Comparison of ENCODE assay signal across 24 cellular contexts in the genomic region with DNA sequence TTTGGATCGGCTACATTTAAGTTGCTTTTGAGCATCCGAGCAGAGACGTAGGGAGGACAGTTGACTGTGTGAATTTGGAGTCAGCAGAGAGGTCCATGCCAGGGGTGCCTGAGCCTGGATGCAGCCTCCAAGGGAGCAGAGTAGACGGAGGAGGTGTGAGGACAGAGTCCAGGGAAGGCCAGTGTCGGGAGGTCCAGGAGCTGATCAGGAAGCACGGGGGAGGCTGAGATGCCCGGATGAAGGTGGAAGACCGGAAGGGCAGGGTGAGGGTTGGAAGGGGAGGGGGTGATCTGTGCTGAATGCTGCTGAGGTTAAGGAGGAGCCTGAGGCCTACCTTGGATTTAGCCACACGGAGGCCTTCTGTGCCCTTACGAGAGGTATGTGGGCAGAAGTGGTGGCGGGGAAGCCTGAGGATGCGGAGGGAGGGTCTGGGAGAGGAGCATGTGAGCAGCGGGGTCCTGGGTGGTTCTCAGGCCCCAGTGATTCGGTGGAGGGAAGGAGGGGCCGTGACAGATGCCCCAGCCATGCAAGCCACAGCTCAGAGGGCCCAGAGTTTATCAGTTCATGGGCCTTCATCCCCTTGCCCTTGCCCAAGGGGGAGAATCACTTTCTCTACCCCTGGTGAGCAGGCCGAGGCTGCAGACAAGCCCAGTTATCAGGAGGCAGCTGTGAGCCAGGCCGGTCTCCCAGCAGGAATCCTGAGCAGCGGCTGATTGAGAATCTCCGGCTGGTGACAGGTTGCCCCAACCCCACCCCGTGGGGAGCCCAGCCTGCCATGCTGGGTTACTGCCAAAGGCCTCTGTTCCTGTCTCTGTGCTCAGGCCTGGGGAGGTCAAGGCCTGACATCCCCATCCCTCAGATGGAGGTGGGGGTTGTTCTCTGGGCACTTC. TPM values are rescaled to one million over a fixed set of nuclear protein-coding genes. Genes with fewer than 3 reads are reported as not detected.
"Had no signal": no experiment of that assay in that cellular context is flagged by ENCODE, and none has a peak within 500 bp of the region (broad histone marks: within the 10 kb centered on the region; RNA-seq: fewer than 3 reads in every experiment).

No MANE protein-coding gene starts in this region.

- DNase-seq: activated CD4-positive, alpha-beta memory T cell treated with anti-CD3 and anti-CD28 coated beads, Interleukin-2, amount 10 ng/mL, durations not matched to agents 7 days and 5 days; activated CD4-positive, alpha-beta T cell treated with anti-CD3 and anti-CD28 coated beads for 36 hours; activated CD8-positive, alpha-beta memory T cell treated with anti-CD3 and anti-CD28 coated beads, Interleukin-2, amount 50 U/mL, for 4 hours; activated gamma-delta T cell treated with Interleukin-2 at 50 U/mL for 16 hours; activated T-cell treated with anti-CD3 and anti-CD28 coated beads, Interleukin-2, amount 50 U/mL, for 72 hours; aorta; glutamatergic neuron; left cardiac atrium; mammary epithelial cell; mucosa of descending colon; naive thymus-derived CD8-positive, alpha-beta T cell; ovary; stimulated activated CD4-positive, alpha-beta T cell treated with anti-CD3 and anti-CD28 coated beads, Interleukin-4, amount 100 ng/mL, for 1 hour; stimulated activated CD8-positive, alpha-beta memory T cell treated with anti-CD3 and anti-CD28 coated beads, Interleukin-4, amount 100 ng/mL, for 48 hours; stimulated activated naive CD8-positive, alpha-beta T cell treated with anti-CD3 and anti-CD28 coated beads, Interleukin-15, Interleukin-2, amounts not matched to agents 100 U/mL and 50 U/mL, for 24 hours; T-helper 9 cell had no signal

- H3K4me1 Mint-ChIP-seq: activated CD4-positive, alpha-beta memory T cell treated with anti-CD3 and anti-CD28 coated beads, Interleukin-2, amount 10 ng/mL, durations not matched to agents 7 days and 5 days; activated CD4-positive, alpha-beta T cell treated with anti-CD3 and anti-CD28 coated beads for 36 hours had no signal

- H3K9me3 Mint-ChIP-seq: activated CD4-positive, alpha-beta memory T cell treated with anti-CD3 and anti-CD28 coated beads, Interleukin-2, amount 10 ng/mL, durations not matched to agents 7 days and 5 days; activated T-cell treated with anti-CD3 and anti-CD28 coated beads, Interleukin-2, amount 50 U/mL, for 72 hours; naive thymus-derived CD8-positive, alpha-beta T cell; type B pancreatic cell had no signal

- H3K36me3 Mint-ChIP-seq: naive thymus-derived CD8-positive, alpha-beta T cell; type B pancreatic cell had no signal

- H3K27ac Mint-ChIP-seq: activated CD4-positive, alpha-beta memory T cell treated with anti-CD3 and anti-CD28 coated beads, Interleukin-2, amount 10 ng/mL, durations not matched to agents 7 days and 5 days; activated CD4-positive, alpha-beta T cell treated with anti-CD3 and anti-CD28 coated beads for 36 hours; activated T-cell treated with anti-CD3 and anti-CD28 coated beads, Interleukin-2, amount 50 U/mL, for 72 hours; type B pancreatic cell had no signal

- H3K27me3 Mint-ChIP-seq: activated CD4-positive, alpha-beta memory T cell treated with anti-CD3 and anti-CD28 coated beads, Interleukin-2, amount 10 ng/mL, durations not matched to agents 7 days and 5 days had no signal

- H3K4me3 Mint-ChIP-seq: activated CD4-positive, alpha-beta memory T cell treated with anti-CD3 and anti-CD28 coated beads, Interleukin-2, amount 10 ng/mL, durations not matched to agents 7 days and 5 days; activated CD4-positive, alpha-beta T cell treated with anti-CD3 and anti-CD28 coated beads for 36 hours; activated T-cell treated with anti-CD3 and anti-CD28 coated beads, Interleukin-2, amount 50 U/mL, for 72 hours; naive thymus-derived CD8-positive, alpha-beta T cell; type B pancreatic cell had no signal

- ATAC-seq: activated CD4-positive, alpha-beta T cell treated with anti-CD3 and anti-CD28 coated beads for 36 hours; activated T-cell treated with anti-CD3 and anti-CD28 coated beads, Interleukin-2, amount 50 U/mL, for 72 hours; left cardiac atrium; mucosa of descending colon; naive thymus-derived CD8-positive, alpha-beta T cell; stimulated activated naive CD8-positive, alpha-beta T cell treated with anti-CD3 and anti-CD28 coated beads, Interleukin-15, Interleukin-2, amounts not matched to agents 100 U/mL and 50 U/mL, for 24 hours had no signal

RNA-seq across cellular contexts. Expression of gene ACTL8, which starts 53.9 kb away (rescaled TPM):
- total RNA-seq: activated CD4-positive, alpha-beta memory T cell treated with anti-CD3 and anti-CD28 coated beads, Interleukin-2, amount 10 ng/mL, durations not matched to agents 7 days and 5 days; activated T-cell treated with anti-CD3 and anti-CD28 coated beads, Interleukin-2, amount 50 U/mL, for 72 hours; aorta; bronchial epithelial cell; chondrocyte; dermis microvascular lymphatic vessel endothelial cell; esophagus muscularis mucosa; fibroblast of villous mesenchyme; left cardiac atrium; mammary epithelial cell; naive thymus-derived CD8-positive, alpha-beta T cell; ovary; renal cortical epithelial cell; suprapubic skin had no signal
